In the genomic region with DNA sequence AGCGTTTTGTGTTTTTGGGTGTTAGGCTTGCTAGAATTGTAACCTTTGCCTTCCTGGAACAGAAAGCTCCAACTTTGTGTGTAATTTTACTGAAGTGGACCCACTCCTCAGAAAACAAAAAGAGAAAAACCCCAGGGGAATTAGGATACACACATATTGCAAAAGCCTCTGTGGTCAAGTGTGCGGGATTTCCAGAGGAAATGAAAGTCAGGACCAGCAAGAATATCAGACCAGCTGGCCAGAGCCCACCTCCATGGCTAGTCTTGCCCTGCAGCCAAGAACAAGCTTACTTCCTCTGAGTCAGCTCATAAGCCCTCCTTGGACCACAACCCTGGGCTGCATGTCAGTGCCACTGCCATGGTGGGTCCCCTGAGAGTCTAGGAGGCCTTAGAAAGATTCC, we compare ENCODE assay signal across 10 cellular contexts. TPM values are rescaled to one million over a fixed set of nuclear protein-coding genes. Genes with fewer than 3 reads are reported as not detected.
DNase-seq lines count a peak whose midpoint lies in the region; ATAC-seq and TF ChIP-seq lines count a peak whose summit lies in the region.
"Had no signal": no experiment of that assay in that cellular context is flagged by ENCODE, and none has a peak within 500 bp of the region (broad histone marks: within the 10 kb centered on the region; RNA-seq: fewer than 3 reads in every experiment).

No MANE protein-coding gene starts in this region.

- peaks cover 5 to 12% of the 10 kb centered on the region in 2 donors for H3K27me3 Mint-ChIP-seq in CD8-positive, alpha-beta memory T cell

- WGBS in tibial nerve, 2 donors: 45 to 50% methylated on average over 2 of the region's 2 CpGs

- H3K4me1 ChIP-seq in SJCRH30 (peaks cover 14% of the 10 kb centered on the region), right atrium auricular region (peaks cover 0 to 17% of the 10 kb centered on the region in 2 donors), tibial nerve (peaks cover 0 to 42% (median 18%) of the 10 kb centered on the region in 4 donors)
- no peaks in the 10 kb centered on the region for H3K4me1 ChIP-seq in CD8-positive, alpha-beta memory T cell (ENCODE audit: insufficient read depth, low read length)

- H3K36me3 Mint-ChIP-seq in CD8-positive, alpha-beta memory T cell: peaks cover 1 to 3% (median 2%) of the 10 kb centered on the region in 3 donors

- H3K27ac ChIP-seq in SJCRH30: peak overlapping the region; percentile 15; the same call in 1 of the 2 replicates
- H3K27ac ChIP-seq in right atrium auricular region: peak overlapping the region in 1 of 2 donors; percentile 1
- peak overlapping the region; percentile 65 to 86 (median 76) for H3K27ac ChIP-seq in tibial nerve
- no peak overlapping the region for H3K27ac ChIP-seq in CD8-positive, alpha-beta memory T cell (ENCODE audit: low read depth, low read length)
- H3K27ac ChIP-seq: 22Rv1 had no signal

- H3K36me3 ChIP-seq in SJCRH30: no peaks in the 10 kb centered on the region
- no peaks in the 10 kb centered on the region for H3K36me3 ChIP-seq in right atrium auricular region
- no peaks in the 10 kb centered on the region for H3K36me3 ChIP-seq in tibial nerve
- H3K36me3 ChIP-seq in CD8-positive, alpha-beta memory T cell (ENCODE audit: insufficient read depth, low read length): no peaks in the 10 kb centered on the region

- H3K9me3 Mint-ChIP-seq in CD8-positive, alpha-beta memory T cell: peaks cover 2 to 7% (median 4%) of the 10 kb centered on the region in 5 donors

- CTCF ChIA-PET in CD8-positive, alpha-beta memory T cell (lab: Charles Lee): no interaction called here

- no peak overlapping the region for H3K4me3 ChIP-seq in SJCRH30
- no peak overlapping the region for H3K4me3 ChIP-seq in right atrium auricular region
- H3K4me3 ChIP-seq in tibial nerve: no peak overlapping the region
- H3K4me3 ChIP-seq in CD8-positive, alpha-beta memory T cell (ENCODE audit: low read length): no peak overlapping the region

- no peak for TF ChIP-seq POLR2A in tibial nerve (IDR thresholded peaks at IDR 0.05)

- DNase-seq in NK-92 treated with Interleukin-12 subunit alpha and Interleukin-12 subunit beta, amount 100 ng/mL, for 24 hours (lab: John Stamatoyannopoulos, UW): peak; percentile 42
- no peak for DNase-seq in NK-92 (lab: John Stamatoyannopoulos, UW; ENCODE audit: unreplicated experiment)
- peak; percentile 64 to 68 for DNase-seq in SJCRH30
- DNase-seq in right atrium auricular region (ENCODE audit: low spot score): peak; percentile 69
- DNase-seq in tibial nerve (ENCODE audit: low spot score in 2 of 2): peak in 1 of 2 donors; percentile 9
- no peak for DNase-seq in CD8-positive, alpha-beta memory T cell
- DNase-seq in SHP77 treated with DMSO at 0.1 percent for 48 hours (lab: John Stamatoyannopoulos, UW): no peak

- POLR2A ChIA-PET in CD8-positive, alpha-beta memory T cell (lab: Charles Lee): interaction anchor here (0.5 kb wide), 1 partner anchor 35 kb away, joined by 8 read pairs; no protein-coding TSS in a partner anchor

- TF ChIP-seq CTCF in right atrium auricular region (IDR thresholded peaks at IDR 0.05) (no peak), tibial nerve (IDR thresholded peaks at IDR 0.05) (no peak)

- ATAC-seq in GM19467 (IDR thresholded peaks at IDR 0.05; ENCODE audit: unreplicated experiment): no peak
- ATAC-seq: left colon had no signal

- no peaks in the 10 kb centered on the region for H3K4me1 Mint-ChIP-seq in CD8-positive, alpha-beta memory T cell

- peak in 1 of 2 donors; percentile 27 for TF ChIP-seq EP300 in tibial nerve (IDR thresholded peaks at IDR 0.05)

- H3K4me3 Mint-ChIP-seq in CD8-positive, alpha-beta memory T cell: no peak overlapping the region

- H3K27ac Mint-ChIP-seq in CD8-positive, alpha-beta memory T cell: peak overlapping the region in 1 of 8 donors; percentile 61

- no peaks in the 10 kb centered on the region for H3K9me3 ChIP-seq in SJCRH30 (replicated peaks)
- H3K9me3 ChIP-seq in right atrium auricular region: peaks cover 0 to 1% of the 10 kb centered on the region in 2 donors
- no peaks in the 10 kb centered on the region for H3K9me3 ChIP-seq in tibial nerve
- no peaks in the 10 kb centered on the region for H3K9me3 ChIP-seq in CD8-positive, alpha-beta memory T cell (ENCODE audit: low read length)

- H3K27me3 ChIP-seq in SJCRH30 (no peaks in the 10 kb centered on the region), right atrium auricular region (no peaks in the 10 kb centered on the region), tibial nerve (no peaks in the 10 kb centered on the region)
- no peaks in the 10 kb centered on the region for H3K27me3 ChIP-seq in CD8-positive, alpha-beta memory T cell (ENCODE audit: insufficient read depth, low read length, poor library complexity, severe bottlenecking)

RNA-seq across cellular contexts. Expression of a gene that starts 37.0 kb away (rescaled TPM):
- total RNA-seq in SJCRH30 (2014; rRNA removed; shearing (Covaris generic)): 349 and 357 TPM in 2 replicates
- 1,000 to 10,000 TPM; 2,265 to 2,787 TPM for total RNA-seq in right atrium auricular region
- total RNA-seq in tibial nerve: 1,000 to 10,000 TPM; 3,872 to 5,003 (median 4,779) TPM
- total RNA-seq in CD8-positive, alpha-beta memory T cell: 100 to 1,000 TPM; 490 to 506 TPM
- polyA plus RNA-seq in CD8-positive, alpha-beta memory T cell: 2,741 TPM

RNA-seq across cellular contexts. Expression of a gene that starts 54.3 kb away (rescaled TPM):
- 0.05 and 0.26 TPM in 2 replicates for total RNA-seq in SJCRH30 (2014; rRNA removed; shearing (Covaris generic))
- total RNA-seq in right atrium auricular region: 1 to 10 TPM; 1.3 to 4.7 TPM
- total RNA-seq in tibial nerve: 10 to 100 TPM; 33.2 to 53.2 (median 45.7) TPM
- under 1 TPM in 1 of 2 experiments, not detected in 1; 0.09 TPM for total RNA-seq in CD8-positive, alpha-beta memory T cell
- polyA plus RNA-seq in CD8-positive, alpha-beta memory T cell: 1.5 TPM

Comparison
In these comparisons a context has a peak if more than half of its experiments do, and no peak if none do; other contexts are left out.
1. DNase-seq: peak in NK-92 treated with Interleukin-12 subunit alpha and Interleukin-12 subunit beta, amount 100 ng/mL, for 24 hours (single experiment), SJCRH30 (2 of 2) and right atrium auricular region (single experiment); none in NK-92 (single experiment), CD8-positive, alpha-beta memory T cell (0 of 5) and SHP77 treated with DMSO at 0.1 percent for 48 hours (single experiment).
2. RNA of a gene that starts 54.3 kb away (total RNA-seq): 33.2 to 53.2 TPM in tibial nerve; 1.3 to 4.7 TPM in right atrium auricular region, 0.05 to 0.26 TPM in SJCRH30 and 0.09 TPM in CD8-positive, alpha-beta memory T cell; every median in the first group is over 4 times any median in the second.